1 cellular context compared by ENCODE assay signal in genomic region chr17:63657776-63658175, GRCh38.
TF ChIP-seq lines count a peak whose summit lies in the region.

No MANE protein-coding gene starts in this region.

TF ChIP-seq in K562, 482 proteins besides CTCF, POLR2A, EP300 and RAD21:
- TF ChIP-seq, protein P1, sequence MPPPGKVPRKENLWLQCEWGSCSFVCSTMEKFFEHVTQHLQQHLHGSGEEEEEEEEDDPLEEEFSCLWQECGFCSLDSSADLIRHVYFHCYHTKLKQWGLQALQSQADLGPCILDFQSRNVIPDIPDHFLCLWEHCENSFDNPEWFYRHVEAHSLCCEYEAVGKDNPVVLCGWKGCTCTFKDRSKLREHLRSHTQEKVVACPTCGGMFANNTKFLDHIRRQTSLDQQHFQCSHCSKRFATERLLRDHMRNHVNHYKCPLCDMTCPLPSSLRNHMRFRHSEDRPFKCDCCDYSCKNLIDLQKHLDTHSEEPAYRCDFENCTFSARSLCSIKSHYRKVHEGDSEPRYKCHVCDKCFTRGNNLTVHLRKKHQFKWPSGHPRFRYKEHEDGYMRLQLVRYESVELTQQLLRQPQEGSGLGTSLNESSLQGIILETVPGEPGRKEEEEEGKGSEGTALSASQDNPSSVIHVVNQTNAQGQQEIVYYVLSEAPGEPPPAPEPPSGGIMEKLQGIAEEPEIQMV (tag; conservative IDR thresholded peaks at IDR 0.05; ENCODE audit: low read depth) = no peak
- no peak for TF ChIP-seq ZNF143 (CRISPR knock-in tag; IDR thresholded peaks at IDR 0.05)
- TF ChIP-seq ZNF408 (CRISPR knock-in tag; IDR thresholded peaks at IDR 0.05; ENCODE audit: low read depth) = no peak
- TF ChIP-seq ZNF511 (CRISPR knock-in tag; IDR thresholded peaks at IDR 0.05) = no peak
- TF ChIP-seq HDAC1 (IDR thresholded peaks at IDR 0.05) = no peak
- TF ChIP-seq CBFB (CRISPR knock-in tag; IDR thresholded peaks at IDR 0.05) = no peak
- no peak for TF ChIP-seq NFE2 (IDR thresholded peaks at IDR 0.05; ENCODE audit: low read depth)
- no peak for TF ChIP-seq BDP1 (IDR thresholded peaks at IDR 0.05; ENCODE audit: insufficient read depth, insufficient read length)
- no peak for TF ChIP-seq ZNF77 (CRISPR knock-in tag; IDR thresholded peaks at IDR 0.05)
- TF ChIP-seq ESRRB (CRISPR knock-in tag; IDR thresholded peaks at IDR 0.05; ENCODE audit: borderline replicate concordance) = no peak
- TF ChIP-seq ZNF717 (CRISPR knock-in tag; IDR thresholded peaks at IDR 0.05) = no peak
- no peak for TF ChIP-seq ZKSCAN3 (CRISPR knock-in tag; IDR thresholded peaks at IDR 0.05)
- TF ChIP-seq DDX20 (tag; IDR thresholded peaks at IDR 0.05; ENCODE audit: low read depth) = no peak
- TF ChIP-seq ZNF445 (CRISPR knock-in tag; IDR thresholded peaks at IDR 0.05; ENCODE audit: low read depth) = no peak
- no peak for TF ChIP-seq ATF7 (IDR thresholded peaks at IDR 0.05)
- TF ChIP-seq NONO (IDR thresholded peaks at IDR 0.05; ENCODE audit: low read depth in 2 of 2, low read length in 1 of 2) = no peak
- TF ChIP-seq TAL1 (IDR thresholded peaks at IDR 0.05) = no peak
- TF ChIP-seq ZNF280A (IDR thresholded peaks at IDR 0.05; ENCODE audit: low read depth, partially characterized antibody) = no peak
- no peak for TF ChIP-seq ZNF764 (CRISPR knock-in tag; IDR thresholded peaks at IDR 0.05; ENCODE audit: low read depth)
- no peak for TF ChIP-seq SIX5 (IDR thresholded peaks at IDR 0.05; ENCODE audit: borderline replicate concordance in 1 of 2, insufficient read depth in 1 of 2, low read depth in 1 of 2, low read length in 2 of 2)
